Comparison of ENCODE assay signal across 15 cellular contexts in the genomic region with DNA sequence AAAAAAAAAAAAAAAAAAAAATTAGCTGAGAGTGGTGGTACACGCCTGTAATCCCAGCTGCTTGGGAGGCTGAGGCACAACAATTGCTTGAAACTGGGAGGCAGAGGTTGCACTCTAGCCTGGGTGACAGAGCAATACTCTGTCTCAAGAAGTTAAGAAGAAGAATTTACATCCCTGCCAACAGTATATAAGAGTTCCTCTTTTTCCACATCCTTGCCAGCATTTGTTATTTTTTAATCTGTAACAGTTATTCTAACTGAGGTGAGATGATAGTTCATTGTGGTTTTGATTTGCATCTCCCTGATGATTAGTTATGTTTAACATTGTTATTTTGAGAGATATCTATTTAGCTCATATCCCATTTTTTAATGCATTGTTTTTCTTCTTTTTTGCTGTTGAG. TPM values are rescaled to one million over a fixed set of nuclear protein-coding genes. Genes with fewer than 3 reads are reported as not detected.
DNase-seq lines count a peak whose midpoint lies in the region; TF ChIP-seq lines count a peak whose summit lies in the region.
"Had no signal": no experiment of that assay in that cellular context is flagged by ENCODE, and none has a peak within 500 bp of the region (broad histone marks: within the 10 kb centered on the region; RNA-seq: fewer than 3 reads in every experiment).

No MANE protein-coding gene starts in this region.

- H3K9me2 ChIP-seq in DOHH2 (replicated peaks; ENCODE audit: control insufficient read depth, low read length) (no peaks in the 10 kb centered on the region), OCI-LY7 (ENCODE audit: insufficient read depth, low read length) (no peaks in the 10 kb centered on the region)

- H2AFZ ChIP-seq in OCI-LY7 (ENCODE audit: low read length) = no peak overlapping the region

- 0 out of 2 replicates have a peak, but pooled peaks cover 3% of the 10 kb centered on the region for H3K79me2 ChIP-seq in DOHH2 (ENCODE audit: control insufficient read depth, low read length)
- no peaks in the 10 kb centered on the region for H3K79me2 ChIP-seq in OCI-LY7 (ENCODE audit: insufficient read depth, low read depth, low read length)

- H3K9me3 ChIP-seq in DOHH2 (ENCODE audit: control insufficient read depth, insufficient read depth, low read length) = no peaks in the 10 kb centered on the region
- no peaks in the 10 kb centered on the region for H3K9me3 ChIP-seq in HEK293 (ENCODE audit: control insufficient read depth, insufficient read depth, low read depth, low read length)
- H3K9me3 ChIP-seq in OCI-LY7 (ENCODE audit: low read length) = peaks cover 12% of the 10 kb centered on the region

- POLR2A ChIA-PET in HEK293 (lab: Yijun Ruan, JAX) = interaction anchor here (0.6 kb wide), 1 partner anchor 215 kb away, joined by 7 read pairs; no protein-coding TSS in a partner anchor
- POLR2A ChIA-PET in OCI-LY7 (lab: Charles Lee) = interaction anchor here (0.6 kb wide), 1 partner anchor 23 kb away, joined by 4 read pairs; no protein-coding TSS in a partner anchor

- intact Hi-C loops in OCI-LY7 (cut with micrococcal nuclease; ENCODE audit: unreplicated experiment) = no loop called here

- TF ChIP-seq CTCF in DOHH2 (IDR thresholded peaks at IDR 0.05; ENCODE audit: low read depth, low read length, poor library complexity, severe bottlenecking) (no peak), HEK293 (tag by site-specific recombination; IDR thresholded peaks at IDR 0.05) (no peak), OCI-LY7 (conservative IDR thresholded peaks at IDR 0.05; ENCODE audit: low read length) (no peak), chondrocyte (IDR thresholded peaks at IDR 0.05) (no peak), foreskin fibroblast (IDR thresholded peaks at IDR 0.05; ENCODE audit: low read depth, low read length) (no peak)

- H3K4me3 Mint-ChIP-seq in chondrocyte (ENCODE audit: unreplicated experiment) = no peak overlapping the region
- H3K4me3 Mint-ChIP-seq: T-helper 2 cell treated with Interferon-gamma antibody and Interleukin-4, amounts not matched to agents 5 μg/mL and 100 μg/mL, for 36 hours had no signal

- H3K27ac ChIP-seq in DOHH2 (ENCODE audit: low read depth, low read length) = peak overlapping the region; percentile 53
- H3K27ac ChIP-seq in HEK293 (ENCODE audit: extremely low read depth, low read depth, low read length) = no peak overlapping the region
- no peak overlapping the region for H3K27ac ChIP-seq in OCI-LY7 (ENCODE audit: low read depth, low read length, poor library complexity, severe bottlenecking)
- H3K27ac ChIP-seq: SK-N-MC had no signal

- no TSS peak for BruUV-seq in OCI-LY7 (replicated peaks; lab: Mats Ljungman, UMichigan)

- H3K27me3 Mint-ChIP-seq in chondrocyte (ENCODE audit: low read depth) = no peaks in the 10 kb centered on the region

- H4K20me1 ChIP-seq in DOHH2 (ENCODE audit: control insufficient read depth, insufficient read depth, low read depth, low read length) (no peaks in the 10 kb centered on the region), OCI-LY7 (ENCODE audit: insufficient read depth, low read length) (no peaks in the 10 kb centered on the region)

- H3K36me3 Mint-ChIP-seq in chondrocyte (ENCODE audit: low read depth) = peaks cover 73% of the 10 kb centered on the region

- DNase-seq in OCI-LY7 (ENCODE audit: low spot score) (peak; percentile 8), chondrocyte (ENCODE audit: low spot score) (no peak), GOT3 (lab: John Stamatoyannopoulos, UW) (no peak), G401 (ENCODE audit: low spot score) (no peak), foreskin fibroblast (no peak)
- DNase-seq: ACHN, NCI-H1092 treated with DMSO at 0.1 percent for 48 hours, NCI-H1694, NCI-H2081 treated with DMSO at 0.1 percent for 48 hours, NCI-H446 treated with DMSO at 0.1 percent for 48 hours, NCI-H69 had no signal

- CTCF ChIA-PET in HEK293 (lab: Yijun Ruan, JAX) (no interaction called here), OCI-LY7 (lab: Charles Lee; ENCODE audit: unreplicated experiment) (no interaction called here)

- peak overlapping the region; percentile 42 for H3K4me2 ChIP-seq in DOHH2 (ENCODE audit: low read length)
- H3K4me2 ChIP-seq in OCI-LY7 (ENCODE audit: low read length) = no peak overlapping the region

- peak overlapping the region; percentile 6; the same call in 1 of the 2 replicates for H3K4me3 ChIP-seq in DOHH2 (ENCODE audit: low read length)
- H3K4me3 ChIP-seq in HEK293 (ENCODE audit: low read depth, low read length) = no peak overlapping the region
- H3K4me3 ChIP-seq in OCI-LY7 (ENCODE audit: low read depth, low read length, poor library complexity, severe bottlenecking) = no peak overlapping the region
- no peak overlapping the region for H3K4me3 ChIP-seq in foreskin fibroblast (ENCODE audit: low read depth in 1 of 2, low read length in 2 of 2)
- H3K4me3 ChIP-seq: SK-N-MC had no signal

- peak overlapping the region; percentile 55 for H3K27ac Mint-ChIP-seq in chondrocyte (ENCODE audit: unreplicated experiment)
- H3K27ac Mint-ChIP-seq: T-helper 2 cell treated with Interferon-gamma antibody and Interleukin-4, amounts not matched to agents 5 μg/mL and 100 μg/mL, for 36 hours had no signal

- peaks cover 23% of the 10 kb centered on the region for H3K9me3 Mint-ChIP-seq in chondrocyte (ENCODE audit: low read depth)

- in situ Hi-C loops in G401 (cut with HindIII; ENCODE audit: low sequenced_read_pairs) = no loop called here

- no peaks in the 10 kb centered on the region for H3K27me3 ChIP-seq in DOHH2 (ENCODE audit: control insufficient read depth, low read length)

- H3K4me1 ChIP-seq in DOHH2 (ENCODE audit: control insufficient read depth, low read length) (peaks cover 33% of the 10 kb centered on the region), HEK293 (ENCODE audit: control insufficient read depth, insufficient read depth, low read length) (no peaks in the 10 kb centered on the region), OCI-LY7 (ENCODE audit: insufficient read depth, low read length, poor library complexity, severe bottlenecking) (no peaks in the 10 kb centered on the region)

- H3K4me1 Mint-ChIP-seq in chondrocyte (ENCODE audit: low read depth) = peaks cover 8% of the 10 kb centered on the region

- H3K36me3 ChIP-seq in DOHH2 (ENCODE audit: control insufficient read depth, low read length) = peaks cover 61% of the 10 kb centered on the region
- peaks cover 37 to 82% of the 10 kb centered on the region in 2 experiments for H3K36me3 ChIP-seq in HEK293 (ENCODE audit: control insufficient read depth in 2 of 2, insufficient read depth in 1 of 2, low read length in 2 of 2)
- peaks cover 85% of the 10 kb centered on the region for H3K36me3 ChIP-seq in OCI-LY7 (ENCODE audit: insufficient read depth, low read length)

- peaks cover 11% of the 10 kb centered on the region for H3F3A ChIP-seq in DOHH2 (ENCODE audit: control insufficient read depth, insufficient read depth)

TF ChIP-seq in HEK293, 187 proteins besides CTCF, POLR2A, EP300 and RAD21:
- TF ChIP-seq ZNF362 (tag by site-specific recombination; IDR thresholded peaks at IDR 0.05) = 0 out of 2 replicates have a peak, but pooled peaks have one; percentile 27
- no peak for TF ChIP-seq ZNF747 (tag by site-specific recombination; IDR thresholded peaks at IDR 0.05)
- TF ChIP-seq, protein P1, sequence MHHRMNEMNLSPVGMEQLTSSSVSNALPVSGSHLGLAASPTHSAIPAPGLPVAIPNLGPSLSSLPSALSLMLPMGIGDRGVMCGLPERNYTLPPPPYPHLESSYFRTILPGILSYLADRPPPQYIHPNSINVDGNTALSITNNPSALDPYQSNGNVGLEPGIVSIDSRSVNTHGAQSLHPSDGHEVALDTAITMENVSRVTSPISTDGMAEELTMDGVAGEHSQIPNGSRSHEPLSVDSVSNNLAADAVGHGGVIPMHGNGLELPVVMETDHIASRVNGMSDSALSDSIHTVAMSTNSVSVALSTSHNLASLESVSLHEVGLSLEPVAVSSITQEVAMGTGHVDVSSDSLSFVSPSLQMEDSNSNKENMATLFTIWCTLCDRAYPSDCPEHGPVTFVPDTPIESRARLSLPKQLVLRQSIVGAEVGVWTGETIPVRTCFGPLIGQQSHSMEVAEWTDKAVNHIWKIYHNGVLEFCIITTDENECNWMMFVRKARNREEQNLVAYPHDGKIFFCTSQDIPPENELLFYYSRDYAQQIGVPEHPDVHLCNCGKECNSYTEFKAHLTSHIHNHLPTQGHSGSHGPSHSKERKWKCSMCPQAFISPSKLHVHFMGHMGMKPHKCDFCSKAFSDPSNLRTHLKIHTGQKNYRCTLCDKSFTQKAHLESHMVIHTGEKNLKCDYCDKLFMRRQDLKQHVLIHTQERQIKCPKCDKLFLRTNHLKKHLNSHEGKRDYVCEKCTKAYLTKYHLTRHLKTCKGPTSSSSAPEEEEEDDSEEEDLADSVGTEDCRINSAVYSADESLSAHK (tag by site-specific recombination; IDR thresholded peaks at IDR 0.05) = no peak

RNA-seq across cellular contexts. Expression of gene DYNLRB1, which starts 20.3 kb away (rescaled TPM):
- 128 and 155 TPM in 2 replicates for total RNA-seq in OCI-LY7 (2014; rRNA removed; shearing (Covaris generic))
- total RNA-seq in OCI-LY7 (2022) = 94.2 and 99.8 TPM in 2 replicates
- 111 to 204 TPM (median 199 TPM) in 3 replicates for total RNA-seq in chondrocyte
- 58.9 and 82.5 TPM in 2 replicates for total RNA-seq in G401 (2014; rRNA removed; shearing (Covaris generic))
